20 cellular contexts compared by ENCODE assay signal in genomic region chr13:106416645-106417044, GRCh38.
DNase-seq lines count a peak whose midpoint lies in the region; ATAC-seq lines count a peak whose summit lies in the region.
"Had no signal": no experiment of that assay in that cellular context is flagged by ENCODE, and none has a peak within 500 bp of the region (broad histone marks: within the 10 kb centered on the region; RNA-seq: fewer than 3 reads in every experiment).

No MANE protein-coding gene starts in this region.

- no peaks in the 10 kb centered on the region for H3K27me3 ChIP-seq in right cardiac atrium (ENCODE audit: control insufficient read depth, insufficient read depth)

- WGBS in right cardiac atrium: 91% methylated on average over 3 of the region's 3 CpGs

- peak; percentile 60 for ATAC-seq in GM18858 (IDR thresholded peaks at IDR 0.05; ENCODE audit: unreplicated experiment)
- peak; percentile 52 for ATAC-seq in HG02885 (IDR thresholded peaks at IDR 0.05; ENCODE audit: poor library complexity, unreplicated experiment)
- ATAC-seq in right cardiac atrium: no peak
- ATAC-seq: left lung had no signal

- DNase-seq in OCI-M1 (lab: John Stamatoyannopoulos, UW): peak; percentile 49
- peak; percentile 4 for DNase-seq in medulla oblongata (ENCODE audit: extremely low spot score)
- DNase-seq in right cardiac atrium: no peak
- DNase-seq in NCI-H226: no peak
- DNase-seq in T1000 (lab: John Stamatoyannopoulos, UW): no peak
- DNase-seq in mesenteric fat pad (ENCODE audit: low spot score): no peak
- DNase-seq: activated CD4-positive, alpha-beta T cell treated with anti-CD3 and anti-CD28 coated beads, Interleukin-2, amount 50 U/mL, for 4 hours; activated naive CD4-positive, alpha-beta T cell; activated T-cell treated with anti-CD3 and anti-CD28 coated beads for 4 hours; aorta; effector memory CD4-positive, alpha-beta T cell; esophagus squamous epithelium; left lung; NCI-H187 treated with DMSO at 0.1 percent for 48 hours; nephron progenitor cell; stimulated activated CD4-positive, alpha-beta T cell treated with anti-CD3 and anti-CD28 coated beads, Interleukin-4, amount 100 ng/mL, for 4 hours; SW 1271 had no signal

- no peaks in the 10 kb centered on the region for H3K4me1 ChIP-seq in right cardiac atrium (ENCODE audit: control insufficient read depth, insufficient read depth, low read length)
- H3K4me1 ChIP-seq: esophagus squamous epithelium, left lung had no signal

- no peak overlapping the region for H3K27ac ChIP-seq in right cardiac atrium (ENCODE audit: low read length)
- H3K27ac ChIP-seq: esophagus squamous epithelium, left lung, RWPE1 had no signal

- intact Hi-C loops in right cardiac atrium (cut with DNase I): no loop called here

- H3K9me3 ChIP-seq in right cardiac atrium (ENCODE audit: control insufficient read depth, low read length): no peaks in the 10 kb centered on the region
- H3K9me3 ChIP-seq: esophagus squamous epithelium, left lung had no signal

- no peak overlapping the region for H3K4me3 ChIP-seq in right cardiac atrium (ENCODE audit: low read length)
- H3K4me3 ChIP-seq: esophagus squamous epithelium, left lung had no signal

Comparison
In these comparisons a context has a peak if more than half of its experiments do, and no peak if none do; other contexts are left out.
1. ATAC-seq: peak in GM18858 (single experiment) and HG02885 (single experiment); none in right cardiac atrium (0 of 2).
2. DNase-seq: peak in OCI-M1 (single experiment) and medulla oblongata (single experiment); none in right cardiac atrium (0 of 3), NCI-H226 (single experiment), T1000 (single experiment) and mesenteric fat pad (single experiment).